In the genomic region with DNA sequence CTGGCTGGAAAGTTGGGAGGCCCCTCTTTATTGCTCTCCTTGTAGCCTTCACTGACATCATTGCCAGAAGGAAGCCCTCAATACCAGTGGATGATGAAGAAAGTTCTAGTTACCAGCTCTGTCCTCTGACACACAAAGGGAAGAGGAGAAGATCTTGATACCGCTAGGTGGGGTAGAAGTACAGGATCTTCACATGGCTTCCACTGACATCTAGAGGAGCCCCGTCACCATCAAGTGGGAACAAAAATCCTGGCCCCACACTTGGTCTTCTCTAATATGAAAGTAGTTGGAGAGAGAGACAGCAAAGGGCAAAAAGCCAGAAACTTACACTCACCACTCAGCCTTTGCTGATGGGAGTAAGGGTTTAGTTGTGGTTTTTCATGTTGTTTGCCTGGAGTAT, we compare ENCODE assay signal across 12 cellular contexts. TPM values are rescaled to one million over a fixed set of nuclear protein-coding genes. Genes with fewer than 3 reads are reported as not detected.
A peak's percentile ranks its signal among the peaks of the same experiment; 100 is the strongest.
DNase-seq lines count a peak whose midpoint lies in the region; ATAC-seq and TF ChIP-seq lines count a peak whose summit lies in the region.
"Had no signal": no experiment of that assay in that cellular context is flagged by ENCODE, and none has a peak within 500 bp of the region (broad histone marks: within the 10 kb centered on the region; RNA-seq: fewer than 3 reads in every experiment).

No MANE protein-coding gene starts in this region.

- intact Hi-C loops in Right ventricle myocardium inferior (cut with DNase I), result no loop called here
- intact Hi-C loops in right cardiac atrium (cut with DNase I), result no loop called here
- intact Hi-C loops in OCI-LY7 (cut with micrococcal nuclease; ENCODE audit: unreplicated experiment), result no loop called here
- intact Hi-C loops in sciatic nerve (cut with DNase I), result no loop called here

- H3K4me1 ChIP-seq in right cardiac atrium (ENCODE audit: control insufficient read depth, insufficient read depth, low read length) (peaks cover 1% of the 10 kb centered on the region), OCI-LY7 (ENCODE audit: insufficient read depth, low read length, poor library complexity, severe bottlenecking) (no peaks in the 10 kb centered on the region)

- no peaks in the 10 kb centered on the region for H3K9me2 ChIP-seq in OCI-LY7 (ENCODE audit: insufficient read depth, low read length)

- H3K79me2 ChIP-seq in OCI-LY7 (ENCODE audit: insufficient read depth, low read depth, low read length), result no peaks in the 10 kb centered on the region

- in situ Hi-C loops in KBM-7 (cut with MboI; ENCODE audit: low pct_unique_long_range_greater_than_20kb, low sequenced_read_pairs), result no loop called here

- CTCF ChIA-PET in OCI-LY7 (lab: Charles Lee; ENCODE audit: unreplicated experiment), result no interaction called here

- no peaks in the 10 kb centered on the region for H3K9me3 ChIP-seq in right cardiac atrium (ENCODE audit: control insufficient read depth, low read length)
- H3K9me3 ChIP-seq in OCI-LY7 (ENCODE audit: low read length), result no peaks in the 10 kb centered on the region

- no peak overlapping the region for H2AFZ ChIP-seq in OCI-LY7 (ENCODE audit: low read length)

- no peaks in the 10 kb centered on the region for H4K20me1 ChIP-seq in OCI-LY7 (ENCODE audit: insufficient read depth, low read length)

- H3K4me2 ChIP-seq in OCI-LY7 (ENCODE audit: low read length), result no peak overlapping the region

- peak; percentile 42 for ATAC-seq in Right ventricle myocardium inferior
- ATAC-seq in right cardiac atrium, result no peak
- ATAC-seq in sciatic nerve, result peak; percentile 36
- ATAC-seq in GM18505 (IDR thresholded peaks at IDR 0.05; ENCODE audit: unreplicated experiment), result no peak
- ATAC-seq: effector memory CD8-positive, alpha-beta T cell had no signal

- no peak for DNase-seq in Right ventricle myocardium inferior (ENCODE audit: missing footprints)
- no peak for DNase-seq in right cardiac atrium
- DNase-seq in OCI-LY7 (ENCODE audit: low spot score), result peak; percentile 1
- DNase-seq in fibroblast of gingiva (ENCODE audit: low read depth), result peak; percentile 4
- no peak for DNase-seq in sciatic nerve (ENCODE audit: low spot score)
- DNase-seq in NCI-H2227 (lab: John Stamatoyannopoulos, UW; ENCODE audit: unreplicated experiment), result no peak
- no peak for DNase-seq in KBM-7
- DNase-seq: activated gamma-delta T cell treated with Interleukin-2 at 50 U/mL for 16 hours; AML-193; effector memory CD8-positive, alpha-beta T cell had no signal

- peak; percentile 45 for TF ChIP-seq CTCF in OCI-LY7 (conservative IDR thresholded peaks at IDR 0.05; ENCODE audit: low read length)

- no TSS peak for BruUV-seq in OCI-LY7 (replicated peaks; lab: Mats Ljungman, UMichigan)

- no peaks in the 10 kb centered on the region for H3K36me3 ChIP-seq in OCI-LY7 (ENCODE audit: insufficient read depth, low read length)

- no peaks in the 10 kb centered on the region for H3K27me3 ChIP-seq in right cardiac atrium (ENCODE audit: control insufficient read depth, insufficient read depth)

- POLR2A ChIA-PET in OCI-LY7 (lab: Charles Lee), result no interaction called here

- H3K4me3 ChIP-seq in right cardiac atrium (ENCODE audit: low read length), result no peak overlapping the region
- H3K4me3 ChIP-seq in OCI-LY7 (ENCODE audit: low read depth, low read length, poor library complexity, severe bottlenecking), result no peak overlapping the region

- TF ChIP-seq POLR2A in GM18505 (IDR thresholded peaks at IDR 0.05; ENCODE audit: borderline replicate concordance, extremely low read depth, insufficient read depth, insufficient read length), result no peak

- WGBS in right cardiac atrium, result 50% methylated on average over 2 of the region's 2 CpGs

- no peak overlapping the region for H3K27ac ChIP-seq in right cardiac atrium (ENCODE audit: low read length)
- H3K27ac ChIP-seq in OCI-LY7 (ENCODE audit: low read depth, low read length, poor library complexity, severe bottlenecking), result no peak overlapping the region

RNA-seq across cellular contexts. Expression of gene XIRP2, which starts 12.4 kb away (rescaled TPM):
- total RNA-seq in Right ventricle myocardium inferior, result 298 TPM
- total RNA-seq in right cardiac atrium, result 100 to 1,000 TPM in 1 of 4 donors, 10 to 100 TPM in 3; 26.5 to 104 (median 55.1) TPM
- polyA plus RNA-seq in right cardiac atrium, result 50.4 TPM
- not detected in 2 replicates for total RNA-seq in OCI-LY7 (2014; rRNA removed; shearing (Covaris generic))
- total RNA-seq in OCI-LY7 (2022), result not detected in 2 replicates
- total RNA-seq in sciatic nerve, result 2.9 TPM
- total RNA-seq: lung microvascular endothelial cell had no signal

Comparison
In these comparisons a context has a peak if more than half of its experiments do, and no peak if none do; other contexts are left out.
1. ATAC-seq: peak in Right ventricle myocardium inferior (single experiment) and sciatic nerve (single experiment); none in right cardiac atrium (0 of 2) and GM18505 (single experiment).
2. DNase-seq: peak in OCI-LY7 (single experiment) and fibroblast of gingiva (single experiment); none in Right ventricle myocardium inferior (single experiment), right cardiac atrium (0 of 3), sciatic nerve (single experiment), NCI-H2227 (single experiment) and KBM-7 (single experiment).